In the genomic region with DNA sequence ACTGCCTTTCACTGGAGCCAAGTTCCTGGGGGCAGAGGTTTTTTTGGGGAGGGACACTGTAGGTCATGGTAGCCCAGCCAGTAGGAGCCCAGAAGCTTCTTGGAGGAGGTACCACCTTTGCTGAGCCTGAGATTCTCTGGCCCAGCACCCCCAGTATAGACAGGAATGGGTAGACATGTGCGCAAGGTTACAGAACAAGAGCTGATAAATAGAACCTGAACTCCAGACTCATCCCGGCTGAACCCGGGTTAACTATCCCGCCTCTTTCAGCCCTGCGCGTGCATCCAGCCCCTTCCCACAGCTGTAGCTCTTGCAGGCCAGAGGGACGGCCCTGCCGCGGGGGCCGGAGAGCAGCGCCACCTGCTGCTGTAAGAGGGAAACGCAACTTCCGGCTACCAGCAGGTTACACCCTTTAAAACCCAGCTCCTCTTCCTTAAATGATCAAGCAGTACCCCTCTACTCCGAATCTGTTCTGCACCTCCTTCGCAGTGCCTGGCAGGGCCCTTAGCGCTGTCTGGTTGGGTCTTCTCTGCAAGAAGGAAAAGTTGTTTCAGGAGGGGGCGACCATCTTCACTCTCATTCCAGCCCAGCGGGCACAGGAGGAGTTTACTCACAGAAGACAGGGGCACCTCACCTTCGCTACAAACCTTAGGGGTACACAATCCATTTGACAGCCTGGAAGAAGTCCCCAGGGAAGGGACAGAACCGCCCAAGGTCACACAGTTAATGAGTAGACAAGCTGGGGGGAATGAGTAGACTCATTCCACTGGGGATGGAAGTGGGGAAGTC, we compare ENCODE assay signal across 8 cellular contexts.
DNase-seq lines count a peak whose midpoint lies in the region; ATAC-seq and TF ChIP-seq lines count a peak whose summit lies in the region.

No MANE protein-coding gene starts in this region.

- DNase-seq in NCI-H526 (lab: John Stamatoyannopoulos, UW) (peak; percentile 73 to 89), memory B cell (ENCODE audit: low spot score in 2 of 2) (peak; percentile 68 to 80)
- DNase-seq in activated CD4-positive, alpha-beta T cell treated with anti-CD3 and anti-CD28 coated beads, Interleukin-2, amount 50 U/mL, for 1 hour: peak; percentile 54
- DNase-seq in effector CD4-positive, alpha-beta T cell: peak; percentile 32
- DNase-seq in stimulated activated CD8-positive, alpha-beta memory T cell treated with anti-CD3 and anti-CD28 coated beads, Interleukin-2, amount 100 ng/mL, for 48 hours (ENCODE audit: low read depth in 2 of 2): peak; percentile 51 to 63

- no peaks in the 10 kb centered on the region for H3K9me3 Mint-ChIP-seq in memory B cell

- no peak overlapping the region for H3K4me3 Mint-ChIP-seq in memory B cell

- H3K36me3 Mint-ChIP-seq in memory B cell: no peaks in the 10 kb centered on the region

- H3K27me3 Mint-ChIP-seq in memory B cell: peaks cover 13% of the 10 kb centered on the region

- peaks cover 3% of the 10 kb centered on the region for H3K4me1 Mint-ChIP-seq in memory B cell

- no peak overlapping the region for H3K4me3 ChIP-seq in GM12875 (ENCODE audit: low read depth, low read length)

- TF ChIP-seq CTCF in GM12875 (IDR thresholded peaks at IDR 0.05; ENCODE audit: borderline replicate concordance, insufficient read depth, low read depth, low read length): peak; percentile 96

- ATAC-seq in HG03103 (IDR thresholded peaks at IDR 0.05; ENCODE audit: low read depth, unreplicated experiment) (peak; percentile 78), memory B cell (ENCODE audit: low read depth) (peak; percentile 81), HG02840 (IDR thresholded peaks at IDR 0.05; ENCODE audit: low FRiP score, unreplicated experiment) (no peak)

- no peak overlapping the region for H3K27ac Mint-ChIP-seq in memory B cell
